In genomic region chr9:80797841-80798688, GRCh38 we compare ENCODE assay signal across 9 cellular contexts.
DNase-seq lines count a peak whose midpoint lies in the region; ATAC-seq, FAIRE-seq and TF ChIP-seq lines count a peak whose summit lies in the region.
"Had no signal": no experiment of that assay in that cellular context is flagged by ENCODE, and none has a peak within 500 bp of the region (broad histone marks: within the 10 kb centered on the region; RNA-seq: fewer than 3 reads in every experiment).

No MANE protein-coding gene starts in this region.

- ATAC-seq in left colon: peak; percentile 28
- no peak for ATAC-seq in activated CD4-positive, alpha-beta T cell treated with anti-CD3 and anti-CD28 coated beads for 36 hours

- H3K36me3 ChIP-seq in astrocyte (ENCODE audit: insufficient read depth, low read length) (no peaks in the 10 kb centered on the region), stomach (no peaks in the 10 kb centered on the region)

- no peaks in the 10 kb centered on the region for H3K36me3 Mint-ChIP-seq in astrocyte (ENCODE audit: low read depth, unreplicated experiment)
- H3K36me3 Mint-ChIP-seq in activated CD4-positive, alpha-beta T cell treated with anti-CD3 and anti-CD28 coated beads for 36 hours (ENCODE audit: low read depth): no peaks in the 10 kb centered on the region

- H3K9me3 ChIP-seq in astrocyte (ENCODE audit: insufficient read depth, low read depth, low read length) (no peaks in the 10 kb centered on the region), stomach (peaks cover 0 to 7% (median 0%) of the 10 kb centered on the region in 4 donors)

- no peak overlapping the region for H3K27ac Mint-ChIP-seq in astrocyte (ENCODE audit: unreplicated experiment)
- no peak overlapping the region for H3K27ac Mint-ChIP-seq in activated CD4-positive, alpha-beta T cell treated with anti-CD3 and anti-CD28 coated beads for 36 hours
- H3K27ac Mint-ChIP-seq: dendritic cell treated with granulocyte-macrophage colony-stimulating factor and Interleukin-4, amounts not matched to agents 40 ng/mL and 50 ng/mL, for 4 days had no signal

- peaks cover 2% of the 10 kb centered on the region for H3K27me3 Mint-ChIP-seq in astrocyte (ENCODE audit: low read depth, unreplicated experiment)
- no peaks in the 10 kb centered on the region for H3K27me3 Mint-ChIP-seq in activated CD4-positive, alpha-beta T cell treated with anti-CD3 and anti-CD28 coated beads for 36 hours
- H3K27me3 Mint-ChIP-seq: dendritic cell treated with granulocyte-macrophage colony-stimulating factor and Interleukin-4, amounts not matched to agents 40 ng/mL and 50 ng/mL, for 4 days had no signal

- no peak for TF ChIP-seq CTCF in astrocyte (IDR thresholded peaks at IDR 0.05; ENCODE audit: insufficient read depth, low read depth, low read length)
- no peak for TF ChIP-seq CTCF in stomach (IDR thresholded peaks at IDR 0.05)

- H3K4me1 Mint-ChIP-seq in astrocyte (ENCODE audit: low read depth, unreplicated experiment): no peaks in the 10 kb centered on the region
- no peaks in the 10 kb centered on the region for H3K4me1 Mint-ChIP-seq in activated CD4-positive, alpha-beta T cell treated with anti-CD3 and anti-CD28 coated beads for 36 hours

- H3K4me1 ChIP-seq in astrocyte (ENCODE audit: insufficient read depth, low read length) (no peaks in the 10 kb centered on the region), stomach (peaks cover 0 to 18% (median 12%) of the 10 kb centered on the region in 4 donors)

- intact Hi-C loops in left colon (cut with DNase I, micrococcal nuclease): no loop called here
- intact Hi-C loops in stomach (cut with DNase I; ENCODE audit: low total_unique reads): no loop called here
- intact Hi-C loops in activated CD4-positive, alpha-beta T cell treated with anti-CD3 and anti-CD28 coated beads for 36 hours (cut with DNase I, micrococcal nuclease): no loop called here

- no peak overlapping the region for H3K4me2 ChIP-seq in astrocyte (ENCODE audit: low read length)

- FAIRE-seq in astrocyte (lab: Jason Lieb, UNC): no peak

- H3K9me3 Mint-ChIP-seq in astrocyte (ENCODE audit: unreplicated experiment): peaks cover 1% of the 10 kb centered on the region
- H3K9me3 Mint-ChIP-seq in activated CD4-positive, alpha-beta T cell treated with anti-CD3 and anti-CD28 coated beads for 36 hours (ENCODE audit: low read depth): peaks cover 2% of the 10 kb centered on the region

- no peak overlapping the region for H3K4me3 Mint-ChIP-seq in astrocyte (ENCODE audit: unreplicated experiment)
- no peak overlapping the region for H3K4me3 Mint-ChIP-seq in activated CD4-positive, alpha-beta T cell treated with anti-CD3 and anti-CD28 coated beads for 36 hours
- H3K4me3 Mint-ChIP-seq: dendritic cell treated with granulocyte-macrophage colony-stimulating factor and Interleukin-4, amounts not matched to agents 40 ng/mL and 50 ng/mL, for 4 days had no signal

- H3K27me3 ChIP-seq in astrocyte (ENCODE audit: insufficient read depth, low read length) (no peaks in the 10 kb centered on the region), stomach (no peaks in the 10 kb centered on the region)

- TF ChIP-seq EP300 in stomach (IDR thresholded peaks at IDR 0.05): no peak

- H2AFZ ChIP-seq in astrocyte (ENCODE audit: low read depth, low read length): no peak overlapping the region

- CTCF ChIA-PET in activated CD4-positive, alpha-beta T cell treated with anti-CD3 and anti-CD28 coated beads for 36 hours (lab: Charles Lee): no interaction called here

- POLR2A ChIA-PET in activated CD4-positive, alpha-beta T cell treated with anti-CD3 and anti-CD28 coated beads for 36 hours (lab: Charles Lee): no interaction called here

- DNase-seq in LHCN-M2 (ENCODE audit: low read depth) (peak; percentile 92), astrocyte (ENCODE audit: low read depth) (peak; percentile 47), left colon (peak; percentile 5 to 59), stomach (no peak), T-helper 9 cell (no peak), NCI-H187 treated with DMSO at 0.1 percent for 48 hours (lab: John Stamatoyannopoulos, UW) (no peak)
- DNase-seq in activated CD4-positive, alpha-beta T cell treated with anti-CD3 and anti-CD28 coated beads for 36 hours: no peak
- no peak for DNase-seq in stimulated activated CD4-positive, alpha-beta T cell treated with anti-CD3 and anti-CD28 coated beads, Interleukin-4, amount 100 ng/mL, for 24 hours

- H3K4me3 ChIP-seq in astrocyte (ENCODE audit: insufficient read depth, low read depth, low read length) (no peak overlapping the region), stomach (no peak overlapping the region)

- H3K79me2 ChIP-seq in astrocyte (ENCODE audit: insufficient read depth, low read length): no peaks in the 10 kb centered on the region

- H4K20me1 ChIP-seq in astrocyte (ENCODE audit: insufficient read depth, low read length): no peaks in the 10 kb centered on the region

- no peak overlapping the region for H3K9ac ChIP-seq in astrocyte (ENCODE audit: low read length)

- H3K27ac ChIP-seq in astrocyte (ENCODE audit: low read depth, low read length) (no peak overlapping the region), stomach (peak overlapping the region in 3 of 5 donors; percentile 33 to 69 (median 57))

- WGBS in stomach, 5 donors: 38 to 68% (median 65%) methylated on average over 4 of the region's 4 CpGs

- TF ChIP-seq POLR2A in stomach (IDR thresholded peaks at IDR 0.05): no peak

Comparison
In these comparisons a context has a peak if more than half of its experiments do, and no peak if none do; other contexts are left out.
1. DNase-seq: peak in LHCN-M2 (single experiment), astrocyte (single experiment) and left colon (2 of 2); none in stomach (single experiment), T-helper 9 cell (single experiment), NCI-H187 treated with DMSO at 0.1 percent for 48 hours (single experiment), activated CD4-positive, alpha-beta T cell treated with anti-CD3 and anti-CD28 coated beads for 36 hours (single experiment) and stimulated activated CD4-positive, alpha-beta T cell treated with anti-CD3 and anti-CD28 coated beads, Interleukin-4, amount 100 ng/mL, for 24 hours (single experiment).